22 cellular contexts compared by ENCODE assay signal in the genomic region with DNA sequence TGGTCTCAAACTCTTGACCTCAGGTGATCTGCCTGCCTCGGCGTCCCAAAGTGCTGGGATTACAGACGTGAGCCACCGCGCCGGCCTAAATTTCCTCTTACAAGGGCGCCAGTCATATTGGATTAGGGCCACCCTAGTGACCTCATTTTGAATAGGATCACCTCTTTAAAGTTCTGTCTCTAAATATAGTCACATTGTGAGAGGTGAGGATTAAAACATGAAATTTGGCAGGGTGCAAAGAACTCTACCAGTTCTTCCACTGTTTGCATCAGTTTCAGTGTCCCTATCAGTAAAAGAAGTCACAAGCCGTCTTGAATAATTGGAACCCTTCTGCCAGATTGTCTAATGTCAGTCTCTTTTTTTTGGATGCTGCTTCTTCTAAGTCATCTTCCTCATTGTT. TPM values are rescaled to one million over a fixed set of nuclear protein-coding genes. Genes with fewer than 3 reads are reported as not detected.
DNase-seq lines count a peak whose midpoint lies in the region; ATAC-seq, FAIRE-seq and TF ChIP-seq lines count a peak whose summit lies in the region.
"Had no signal": no experiment of that assay in that cellular context is flagged by ENCODE, and none has a peak within 500 bp of the region (broad histone marks: within the 10 kb centered on the region; RNA-seq: fewer than 3 reads in every experiment).

No MANE protein-coding gene starts in this region.

- WGBS in HepG2 (ENCODE audit: low lambda C conversion rate) = 97% methylated on average over 8 of the region's 8 CpGs
- WGBS in right lobe of liver (ENCODE audit: insufficient coverage, low coverage, low lambda C conversion rate, missing lambda C conversion rate) = 95% methylated on average over 4 of the region's 8 CpGs

- peaks cover 3% of the 10 kb centered on the region for H3K9me3 Mint-ChIP-seq in mesothelial cell of epicardium

- H3K27ac ChIP-seq in HepG2 (ENCODE audit: extremely low read length, insufficient read depth, low read length) (no peak overlapping the region), right lobe of liver (no peak overlapping the region), OCI-LY1 (ENCODE audit: low read depth, low read length, poor library complexity, severe bottlenecking) (no peak overlapping the region)
- H3K27ac ChIP-seq: SK-N-MC had no signal

- H3K9ac ChIP-seq in HepG2 (ENCODE audit: insufficient read depth, low read depth, low read length) (no peak overlapping the region), OCI-LY1 (ENCODE audit: low read length) (no peak overlapping the region)

- no peak for TF ChIP-seq RAD21 in HepG2 (CRISPR knock-in tag; IDR thresholded peaks at IDR 0.05)

- 0 out of 2 replicates have a peak, but pooled peaks cover 5% of the 10 kb centered on the region for H3F3A ChIP-seq in OCI-LY1 (ENCODE audit: insufficient read depth, low read length)

- TF ChIP-seq EP300 in HepG2 (IDR thresholded peaks at IDR 0.05; ENCODE audit: low read depth in 2 of 2, low read length in 2 of 2) (no peak), HepG2 (CRISPR knock-in tag; IDR thresholded peaks at IDR 0.05; ENCODE audit: borderline replicate concordance) (no peak)

- no peak for TF ChIP-seq POLR2A in HepG2 (IDR thresholded peaks at IDR 0.05; ENCODE audit: insufficient read depth in 1 of 2, low read depth in 2 of 2, low read length in 2 of 2)
- TF ChIP-seq POLR2A in right lobe of liver (IDR thresholded peaks at IDR 0.05) = no peak

- H4K20me1 ChIP-seq in HepG2 (ENCODE audit: insufficient read depth, low read length) = peaks cover 13% of the 10 kb centered on the region
- peaks cover 7% of the 10 kb centered on the region; the same call in 1 of the 2 replicates for H4K20me1 ChIP-seq in OCI-LY1 (ENCODE audit: insufficient read depth, low read length)

- no TSS peak for BruUV-seq in HepG2 (replicated peaks; lab: Mats Ljungman, UMichigan)

- no peak overlapping the region for H2AFZ ChIP-seq in HepG2 (ENCODE audit: low read length)
- no peak overlapping the region for H2AFZ ChIP-seq in OCI-LY1 (ENCODE audit: low read length)

- no peaks in the 10 kb centered on the region for H3K9me2 ChIP-seq in OCI-LY1 (ENCODE audit: low read depth, low read length)

- H3K27me3 Mint-ChIP-seq in mesothelial cell of epicardium (ENCODE audit: low read depth) = no peaks in the 10 kb centered on the region
- H3K27me3 Mint-ChIP-seq: activated CD8-positive, alpha-beta memory T cell treated with anti-CD3 and anti-CD28 coated beads, Interleukin-2, amount 10 ng/mL, durations not matched to agents 7 days and 5 days; T-helper 17 cell had no signal

- POLR2A ChIA-PET in HepG2 (lab: Yijun Ruan, JAX) = interaction anchor here (0.7 kb wide), 1 partner anchor 10 kb away, joined by 3 read pairs; no protein-coding TSS in a partner anchor

- no peaks in the 10 kb centered on the region for H3K27me3 ChIP-seq in HepG2 (ENCODE audit: control insufficient read depth in 1 of 2, insufficient read depth in 2 of 2, low read length in 2 of 2)
- no peaks in the 10 kb centered on the region for H3K27me3 ChIP-seq in right lobe of liver
- H3K27me3 ChIP-seq in OCI-LY1 (ENCODE audit: insufficient read depth, low read length) = no peaks in the 10 kb centered on the region
- H3K27me3 ChIP-seq: thyroid gland had no signal

- in situ Hi-C loops in HepG2 (cut with HindIII; ENCODE audit: extremely low pct_ligation_motif_present, low pct_unique_long_range_greater_than_20kb) = no loop called here

- DNase-seq in HepG2 (ENCODE audit: low spot score) (no peak), right lobe of liver (no peak), mesothelial cell of epicardium (ENCODE audit: low spot score in 2 of 2, unreplicated experiment in 2 of 2) (no peak), NCI-H2196 treated with DMSO at 0.1 percent for 48 hours (lab: John Stamatoyannopoulos, UW; ENCODE audit: unreplicated experiment) (no peak), GM19238 (ENCODE audit: insufficient read length, low spot score) (no peak), ureter (ENCODE audit: low spot score) (no peak)
- DNase-seq: activated CD4-positive, alpha-beta T cell treated with anti-CD3 and anti-CD28 coated beads for 48 hours; activated CD8-positive, alpha-beta memory T cell treated with anti-CD3 and anti-CD28 coated beads, Interleukin-2, amount 10 ng/mL, durations not matched to agents 7 days and 5 days; cerebellar nuclear complex; DMS153; Kasumi-1; left colon; MV-4-11; NCI-H510A treated with DMSO at 0.1 percent for 48 hours; occipital lobe; stimulated activated CD4-positive, alpha-beta T cell treated with anti-CD3 and anti-CD28 coated beads, Interleukin-4, amount 100 ng/mL, for 4 hours; stimulated activated naive CD8-positive, alpha-beta T cell treated with anti-CD3 and anti-CD28 coated beads, Interleukin-15, Interleukin-2, amounts not matched to agents 100 U/mL and 50 U/mL, for 24 hours; T-helper 17 cell; thyroid gland had no signal

- no peaks in the 10 kb centered on the region; a peak in 1 of 5 replicates for H3K36me3 ChIP-seq in HepG2 (replicated peaks in 1 of 2; ENCODE audit: control insufficient read depth in 1 of 2, insufficient read depth in 2 of 2, low read length in 2 of 2)
- no peaks in the 10 kb centered on the region for H3K36me3 ChIP-seq in right lobe of liver
- peaks cover 39% of the 10 kb centered on the region for H3K36me3 ChIP-seq in OCI-LY1 (ENCODE audit: insufficient read depth, low read length)
- H3K36me3 ChIP-seq: thyroid gland had no signal

- H3K36me3 Mint-ChIP-seq in mesothelial cell of epicardium = peaks cover 7% of the 10 kb centered on the region

- H3K9me3 ChIP-seq in HepG2 (ENCODE audit: low read length) (no peaks in the 10 kb centered on the region), right lobe of liver (no peaks in the 10 kb centered on the region), OCI-LY1 (ENCODE audit: low read length) (no peaks in the 10 kb centered on the region)
- H3K9me3 ChIP-seq: thyroid gland had no signal

- H3K4me1 ChIP-seq in HepG2 (ENCODE audit: insufficient read depth, low read length) = peaks cover 75% of the 10 kb centered on the region
- H3K4me1 ChIP-seq in right lobe of liver = peaks cover 0 to 4% (median 0%) of the 10 kb centered on the region in 4 donors
- peaks cover 85% of the 10 kb centered on the region for H3K4me1 ChIP-seq in OCI-LY1 (ENCODE audit: insufficient read depth, low read length, severe bottlenecking)

- CTCF ChIA-PET in HepG2 (lab: Yijun Ruan, JAX; ENCODE audit: low intra/inter-chr PET ratio, low total read pairs) = no interaction called here

- no peak for TF ChIP-seq CTCF in HepG2 (CRISPR knock-in tag; IDR thresholded peaks at IDR 0.05)
- no peak for TF ChIP-seq CTCF in right lobe of liver (IDR thresholded peaks at IDR 0.05)
- TF ChIP-seq CTCF in OCI-LY1 (IDR thresholded peaks at IDR 0.05; ENCODE audit: low read length) = no peak
- TF ChIP-seq CTCF in mesothelial cell of epicardium (IDR thresholded peaks at IDR 0.05; ENCODE audit: unreplicated experiment) = no peak

- H3K4me1 Mint-ChIP-seq in mesothelial cell of epicardium = peaks cover 44% of the 10 kb centered on the region

- FAIRE-seq in HepG2 (lab: Jason Lieb, UNC) = no peak
- FAIRE-seq: endothelial cell of umbilical vein had no signal

- ATAC-seq in HepG2 = no peak
- no peak for ATAC-seq in right lobe of liver
- ATAC-seq: activated CD8-positive, alpha-beta memory T cell treated with anti-CD3 and anti-CD28 coated beads, Interleukin-2, amount 10 ng/mL, durations not matched to agents 7 days and 5 days; left colon; stimulated activated naive CD8-positive, alpha-beta T cell treated with anti-CD3 and anti-CD28 coated beads, Interleukin-15, Interleukin-2, amounts not matched to agents 100 U/mL and 50 U/mL, for 24 hours; T-helper 17 cell had no signal

- peaks cover 81% of the 10 kb centered on the region for H3K79me2 ChIP-seq in HepG2 (ENCODE audit: insufficient read depth, low read length)
- peaks cover 85% of the 10 kb centered on the region for H3K79me2 ChIP-seq in OCI-LY1 (ENCODE audit: insufficient read depth, low read length)

- H3K27ac Mint-ChIP-seq in mesothelial cell of epicardium = peak overlapping the region; percentile 43
- H3K27ac Mint-ChIP-seq: activated CD8-positive, alpha-beta memory T cell treated with anti-CD3 and anti-CD28 coated beads, Interleukin-2, amount 10 ng/mL, durations not matched to agents 7 days and 5 days; T-helper 17 cell had no signal

- no peak overlapping the region for H3K4me3 ChIP-seq in HepG2 (replicated peaks in 1 of 3; ENCODE audit: insufficient read depth in 1 of 3, low read depth in 2 of 3, low read length in 3 of 3)
- H3K4me3 ChIP-seq in right lobe of liver = no peak overlapping the region
- H3K4me3 ChIP-seq in OCI-LY1 (ENCODE audit: low read depth, low read length, poor library complexity, severe bottlenecking) = no peak overlapping the region
- H3K4me3 ChIP-seq: SK-N-MC, thyroid gland had no signal

- H3K4me2 ChIP-seq in HepG2 (ENCODE audit: low read depth, low read length) (no peak overlapping the region), OCI-LY1 (ENCODE audit: low read length) (0 out of 2 replicates have a peak overlapping the region, but pooled peaks have one; percentile 47)

- H3K4me3 Mint-ChIP-seq in mesothelial cell of epicardium = no peak overlapping the region
- H3K4me3 Mint-ChIP-seq: activated CD8-positive, alpha-beta memory T cell treated with anti-CD3 and anti-CD28 coated beads, Interleukin-2, amount 10 ng/mL, durations not matched to agents 7 days and 5 days; T-helper 17 cell had no signal

- intact Hi-C loops in HepG2 (cut with micrococcal nuclease; ENCODE audit: unreplicated experiment) = loop anchor here (5.0 kb wide), 1 partner anchor 51 kb away; no protein-coding TSS in a partner anchor
- intact Hi-C loops in right lobe of liver (cut with DNase I) = no loop called here

RNA-seq across cellular contexts. Expression of gene NCOA3, which starts 56.6 kb away (rescaled TPM):
- 56.8 and 76.2 TPM in 2 replicates for total RNA-seq in HepG2 (2016; rRNA removed; fragmentation: Illumina TruSeq; extraction: Trizol)
- 30.2 and 36.5 TPM in 2 replicates for total RNA-seq in HepG2 (2016; cell fraction: cytosol; rRNA removed; fragmentation: Illumina TruSeq; extraction: Trizol; ENCODE audit: low read depth)
- total RNA-seq in HepG2 (2016; cell fraction: insoluble cytoplasmic fraction; rRNA removed; fragmentation: Illumina TruSeq; extraction: Trizol) = 56.0 and 74.0 TPM in 2 replicates
- total RNA-seq in HepG2 (2016; cell fraction: membrane; rRNA removed; fragmentation: Illumina TruSeq; extraction: Trizol) = 34.2 and 36.7 TPM in 2 replicates
- 59.3 and 64.3 TPM in 2 replicates for total RNA-seq in HepG2 (2016; cell fraction: nucleus; rRNA removed; fragmentation: Illumina TruSeq; extraction: Trizol)
- polyA plus RNA-seq in HepG2 (2011; rRNA removed) = 25.0 and 35.0 TPM in 2 replicates
- 17.2 and 18.9 TPM in 2 replicates for polyA plus RNA-seq in HepG2 (2011; cell fraction: cytosol; rRNA removed)
- 36.9 and 40.6 TPM in 2 replicates for polyA plus RNA-seq in HepG2 (2011; cell fraction: nucleus; rRNA removed)
- 22.6 and 26.9 TPM in 2 replicates for polyA plus RNA-seq in HepG2 (2012)
- polyA plus RNA-seq in HepG2 (2016; cell fraction: cytosol; fragmentation: Illumina TruSeq; extraction: Trizol; ENCODE audit: low read depth) = 2.0 and 2.4 TPM in 2 replicates
- polyA plus RNA-seq in HepG2 (2016; cell fraction: insoluble cytoplasmic fraction; fragmentation: Illumina TruSeq; extraction: Trizol; ENCODE audit: low read depth) = 40.1 and 40.4 TPM in 2 replicates
- polyA plus RNA-seq in HepG2 (2016; cell fraction: membrane; fragmentation: Illumina TruSeq; extraction: Trizol; ENCODE audit: low read depth) = 5.5 and 5.7 TPM in 2 replicates
- 53.5 and 57.7 TPM in 2 replicates for polyA plus RNA-seq in HepG2 (2016; cell fraction: nucleus; fragmentation: Illumina TruSeq; extraction: Trizol; ENCODE audit: insufficient read depth, low read depth)
- polyA minus RNA-seq in HepG2 (2011; rRNA and poly(A)+ RNA removed; ENCODE audit: low replicate concordance) = 49.8 and 56.6 TPM in 2 replicates
- polyA minus RNA-seq in HepG2 (2011; cell fraction: cytosol; rRNA and poly(A)+ RNA removed) = 41.6 and 42.5 TPM in 2 replicates
- polyA minus RNA-seq in HepG2 (2011; cell fraction: nucleus; rRNA and poly(A)+ RNA removed) = 75.8 and 76.3 TPM in 2 replicates
- 10 to 100 TPM; 11.2 to 15.1 (median 13.8) TPM for total RNA-seq in right lobe of liver
- 45.9 to 49.8 TPM (median 47.1 TPM) in 3 replicates for total RNA-seq in mesothelial cell of epicardium
- 60.0 TPM for total RNA-seq in ureter
